Comparison of ENCODE assay signal across 1 cellular context in genomic region chr20:32879538-32879937, GRCh38.
TF ChIP-seq lines count a peak whose summit lies in the region.

No MANE protein-coding gene starts in this region.

TF ChIP-seq in H1, 55 proteins besides CTCF, POLR2A, EP300 and RAD21:
- TF ChIP-seq TAF1 (IDR thresholded peaks at IDR 0.05; ENCODE audit: low read depth, low read length): no peak
- no peak for TF ChIP-seq RBBP5 (IDR thresholded peaks at IDR 0.05; ENCODE audit: borderline replicate concordance, low read depth, low read length)
- TF ChIP-seq SIRT6 (IDR thresholded peaks at IDR 0.05; ENCODE audit: low read length): no peak
- TF ChIP-seq NRF1 (IDR thresholded peaks at IDR 0.05; ENCODE audit: low read depth, low read length): no peak
- no peak for TF ChIP-seq CBX8 (IDR thresholded peaks at IDR 0.05; ENCODE audit: borderline replicate concordance, low read depth, low read length)
- no peak for TF ChIP-seq EGR1 (IDR thresholded peaks at IDR 0.05; ENCODE audit: borderline replicate concordance, low read depth, low read length)
- no peak for TF ChIP-seq KDM1A (IDR thresholded peaks at IDR 0.05; ENCODE audit: borderline replicate concordance, low read length)
- no peak for TF ChIP-seq BCL11A (IDR thresholded peaks at IDR 0.05; ENCODE audit: low read depth in 2 of 2, low read length in 2 of 2)
- no peak for TF ChIP-seq SUZ12 (IDR thresholded peaks at IDR 0.05; ENCODE audit: low read length)
- no peak for TF ChIP-seq TAF7 (optimal IDR thresholded peaks at IDR 0.05; ENCODE audit: borderline replicate concordance, low read depth, low read length)
- no peak for TF ChIP-seq POLR2AphosphoS5 (IDR thresholded peaks at IDR 0.05; ENCODE audit: low read depth, low read length)
- TF ChIP-seq JUND (IDR thresholded peaks at IDR 0.05; ENCODE audit: low read length): no peak
